9 cellular contexts compared by ENCODE assay signal in genomic region chr4:176897226-176897625, GRCh38.
"Had no signal": no experiment of that assay in that cellular context is flagged by ENCODE, and none has a peak within 500 bp of the region (broad histone marks: within the 10 kb centered on the region; RNA-seq: fewer than 3 reads in every experiment).

No MANE protein-coding gene starts in this region.

- H3K36me3 ChIP-seq: HAP-1 had no signal

- ATAC-seq: HCT116 had no signal

- H3K9ac ChIP-seq: GM23248 had no signal

- DNase-seq: GM23248, GOT3, H7, HFFc6, KBM-7 had no signal

- H3K4me1 ChIP-seq: HAP-1 had no signal

- H3K36me3 Mint-ChIP-seq: IgD-negative memory B cell had no signal

- H3K4me1 Mint-ChIP-seq: IgD-negative memory B cell had no signal

- H3K27me3 Mint-ChIP-seq: IgD-negative memory B cell had no signal

- H2AFZ ChIP-seq: GM23248 had no signal

- H3K27ac ChIP-seq: GM23248 had no signal

- H3K9me3 Mint-ChIP-seq: HFFc6, IgD-negative memory B cell had no signal

- H3K4me3 Mint-ChIP-seq: HFFc6, IgD-negative memory B cell had no signal

- FAIRE-seq: HTR-8/SVneo had no signal

- H3K4me3 ChIP-seq: GM23248, HAP-1 had no signal

- H3K9me3 ChIP-seq: HAP-1 had no signal

- H3K27ac Mint-ChIP-seq: HFFc6, IgD-negative memory B cell had no signal
